8 cellular contexts compared by ENCODE assay signal in the genomic region with DNA sequence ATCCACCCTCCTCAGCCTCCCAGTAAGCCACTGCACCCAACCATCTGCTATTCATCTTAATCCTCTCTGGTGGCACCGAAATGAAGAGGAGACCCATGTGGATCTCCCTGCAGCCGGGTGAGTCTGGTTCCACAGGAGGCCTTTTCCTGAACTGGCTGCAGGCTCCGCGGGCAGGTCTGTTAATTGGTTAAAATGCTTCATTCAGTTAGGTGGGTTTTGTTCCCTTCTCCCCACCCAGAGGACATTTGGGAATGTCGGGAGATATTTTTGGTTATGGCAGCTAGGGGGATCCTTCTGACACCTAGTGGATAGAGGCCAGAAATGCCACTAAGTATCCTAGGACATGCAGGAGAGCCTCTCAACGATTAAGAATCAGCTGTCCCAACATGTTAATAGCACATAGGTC. TPM values are rescaled to one million over a fixed set of nuclear protein-coding genes. Genes with fewer than 3 reads are reported as not detected.
DNase-seq lines count a peak whose midpoint lies in the region; ATAC-seq and TF ChIP-seq lines count a peak whose summit lies in the region.

No MANE protein-coding gene starts in this region.

- H3K79me1 ChIP-seq in H9 (ENCODE audit: insufficient read depth, low read depth, low read length, poor library complexity, severe bottlenecking) = peaks cover 8% of the 10 kb centered on the region

- H3K9me3 Mint-ChIP-seq in H9 = no peaks in the 10 kb centered on the region

- no peak overlapping the region for H2BK15ac ChIP-seq in H9 (ENCODE audit: low read depth, low read length)

- DNase-seq in Ammon's horn (ENCODE audit: low spot score) (peak; percentile 45), H9 (no peak), PC-3 (peak; percentile 50), fibroblast of gingiva (ENCODE audit: low read depth) (peak; percentile 33)

- peak overlapping the region; percentile 74 to 88 (median 82); a peak in 3 of 7 replicates for H3K27ac Mint-ChIP-seq in H9

- H3F3A ChIP-seq in PC-3 (ENCODE audit: low read length, unreplicated experiment) = no peaks in the 10 kb centered on the region

- H3K27me3 Mint-ChIP-seq in H9 (ENCODE audit: low read depth) = no peaks in the 10 kb centered on the region

- no CpG with 5 or more reads among the region's 6 CpGs for WGBS in H9 (ENCODE audit: extremely low coverage, insufficient read length, low lambda C conversion rate)

- no peak overlapping the region for H3T11ph ChIP-seq in H9 (ENCODE audit: low read length)

- no peak overlapping the region for H2AK5ac ChIP-seq in H9 (ENCODE audit: insufficient read length, low read length)

- H3K4ac ChIP-seq in H9 (ENCODE audit: low read depth, low read length) = no peak overlapping the region

- H3K56ac ChIP-seq in H9 (ENCODE audit: insufficient read length, low read depth, low read length) = no peak overlapping the region

- H3K4me1 ChIP-seq in H9 (ENCODE audit: insufficient read depth, low read length) (no peaks in the 10 kb centered on the region), PC-3 (ENCODE audit: insufficient read depth, low read length) (no peaks in the 10 kb centered on the region), parathyroid adenoma (no peaks in the 10 kb centered on the region)

- H3K4me2 ChIP-seq in H9 (ENCODE audit: insufficient read depth, insufficient read length, low read length) (no peak overlapping the region), PC-3 (ENCODE audit: low read length) (no peak overlapping the region), parathyroid adenoma (ENCODE audit: low read length) (no peak overlapping the region)

- H2BK12ac ChIP-seq in H9 (ENCODE audit: insufficient read length, low read depth, low read length) = no peak overlapping the region

- H3K23ac ChIP-seq in H9 (ENCODE audit: insufficient read length, low read depth, low read length) = no peak overlapping the region

- no peaks in the 10 kb centered on the region for H3K9me2 ChIP-seq in PC-3 (replicated peaks; ENCODE audit: low read length)

- H3K9me3 ChIP-seq in H9 (ENCODE audit: control insufficient read depth, low read depth, low read length) (no peaks in the 10 kb centered on the region), PC-3 (ENCODE audit: low read length) (no peaks in the 10 kb centered on the region), parathyroid adenoma (ENCODE audit: control insufficient read depth, low read length) (no peaks in the 10 kb centered on the region)

- no peak overlapping the region for H2BK5ac ChIP-seq in H9 (ENCODE audit: insufficient read length, low read length)

- H3K4me1 Mint-ChIP-seq in H9 = peaks cover 11 to 18% of the 10 kb centered on the region in 2 experiments

- ATAC-seq in PC-3 (peak; percentile 57; the same call in 1 of the 2 replicates), HG02642 (IDR thresholded peaks at IDR 0.05; ENCODE audit: poor library complexity, unreplicated experiment) (no peak), GM21529 (IDR thresholded peaks at IDR 0.05; ENCODE audit: unreplicated experiment) (no peak), GM19328 (IDR thresholded peaks at IDR 0.05; ENCODE audit: unreplicated experiment) (no peak)

- H3K23me2 ChIP-seq in H9 (ENCODE audit: insufficient read length, low read depth, low read length, poor library complexity, severe bottlenecking) = no peaks in the 10 kb centered on the region

- H2BK120ac ChIP-seq in H9 (ENCODE audit: low read depth, low read length, poor library complexity, severe bottlenecking) = no peak overlapping the region

- BruUV-seq in PC-3 (replicated peaks; lab: Mats Ljungman, UMichigan) = no TSS peak

- peak; percentile 72 for TF ChIP-seq CTCF in H9 (conservative IDR thresholded peaks at IDR 0.05)
- TF ChIP-seq CTCF in PC-3 (conservative IDR thresholded peaks at IDR 0.05; ENCODE audit: low read depth, low read length) = peak; percentile 60
- TF ChIP-seq CTCF in parathyroid adenoma (IDR thresholded peaks at IDR 0.05) = peak; percentile 70

- H3K14ac ChIP-seq in H9 (ENCODE audit: insufficient read depth, low read length) = no peak overlapping the region

- H4K20me1 ChIP-seq in H9 (ENCODE audit: control insufficient read depth, insufficient read depth, insufficient read length) = peaks cover 3% of the 10 kb centered on the region
- no peaks in the 10 kb centered on the region for H4K20me1 ChIP-seq in PC-3 (ENCODE audit: low read length)

- H3K36me3 ChIP-seq in PC-3 (ENCODE audit: low read depth, low read length) = no peaks in the 10 kb centered on the region
- H3K36me3 ChIP-seq in parathyroid adenoma (ENCODE audit: control insufficient read depth, insufficient read depth, low read length) = no peaks in the 10 kb centered on the region

- H3K18ac ChIP-seq in H9 (ENCODE audit: insufficient read length, low read depth, low read length) = no peak overlapping the region

- no peaks in the 10 kb centered on the region for H3K27me3 ChIP-seq in H9 (ENCODE audit: insufficient read depth, low read length)
- H3K27me3 ChIP-seq in PC-3 (ENCODE audit: low read length) = no peaks in the 10 kb centered on the region
- no peaks in the 10 kb centered on the region for H3K27me3 ChIP-seq in parathyroid adenoma (ENCODE audit: control insufficient read depth, insufficient read depth, low read length)

- H3K79me2 ChIP-seq in H9 (ENCODE audit: insufficient read depth, low read length) = peaks cover 2% of the 10 kb centered on the region; the same call in 1 of the 2 replicates
- no peaks in the 10 kb centered on the region for H3K79me2 ChIP-seq in PC-3 (ENCODE audit: low read length)
- H3K79me2 ChIP-seq in parathyroid adenoma = no peaks in the 10 kb centered on the region

- H3K27ac ChIP-seq in H9 (ENCODE audit: insufficient read length, low read depth, low read length) (no peak overlapping the region), PC-3 (ENCODE audit: low read length) (no peak overlapping the region), parathyroid adenoma (no peak overlapping the region)

- no peak overlapping the region for H3K4me3 ChIP-seq in PC-3 (ENCODE audit: low read length)
- H3K4me3 ChIP-seq in parathyroid adenoma (ENCODE audit: low read depth, low read length) = no peak overlapping the region

- CTCF ChIA-PET in PC-3 (lab: Charles Lee) = interaction anchor here (1.0 kb wide), 1 partner anchor 29 kb away, joined by 5 read pairs; no protein-coding TSS in a partner anchor

- H4K8ac ChIP-seq in H9 (replicated peaks; ENCODE audit: insufficient read length, low read depth, low read length) = no peak overlapping the region

- intact Hi-C loops in PC-3 (cut with micrococcal nuclease) = no loop called here

- H3K9ac ChIP-seq in H9 (ENCODE audit: extremely low read depth, insufficient read length, low read length) (no peak overlapping the region), PC-3 (ENCODE audit: low read length) (no peak overlapping the region), parathyroid adenoma (no peak overlapping the region)

- no peak overlapping the region; a peak in 1 of 5 replicates for H3K4me3 Mint-ChIP-seq in H9

- H2BK20ac ChIP-seq in H9 (ENCODE audit: low read depth, low read length, poor library complexity, severe bottlenecking) = no peak overlapping the region

- POLR2A ChIA-PET in PC-3 (lab: Charles Lee; ENCODE audit: unreplicated experiment) = no interaction called here

- no peak overlapping the region for H4K5ac ChIP-seq in H9 (ENCODE audit: insufficient read length, low read depth, low read length)

- H2AFZ ChIP-seq in H9 (ENCODE audit: low read length) = no peak overlapping the region
- H2AFZ ChIP-seq in PC-3 (ENCODE audit: low read length) = peak overlapping the region; percentile 76; the same call in 1 of the 2 replicates
- peak overlapping the region; percentile 68 for H2AFZ ChIP-seq in parathyroid adenoma

- H4K91ac ChIP-seq in H9 (ENCODE audit: insufficient read length, low read depth, low read length) = no peak overlapping the region

- H3K36me3 Mint-ChIP-seq in H9 (ENCODE audit: insufficient read depth in 1 of 3, low read depth in 3 of 3) = peaks cover 57 to 80% (median 77%) of the 10 kb centered on the region in 3 experiments

RNA-seq across cellular contexts. Expression of a gene that starts 16.7 kb away (rescaled TPM):
- not detected in 2 replicates for total RNA-seq in H9 (2021)
- total RNA-seq in PC-3 (2014; rRNA removed) = not detected in 2 replicates

RNA-seq across cellular contexts. Expression of a gene that starts 48.9 kb away (rescaled TPM):
- total RNA-seq in H9 (2021) (not detected in 2 replicates), PC-3 (2014; rRNA removed) (not detected in 2 replicates)

RNA-seq across cellular contexts. Expression of a gene that starts 50.1 kb away (rescaled TPM):
- total RNA-seq in H9 (2021) = 107 TPM in 2 replicates
- 0.22 and 1.3 TPM in 2 replicates for total RNA-seq in PC-3 (2014; rRNA removed)

Comparison
In these comparisons a context has a peak if more than half of its experiments do, and no peak if none do; other contexts are left out.
1. RNA of a gene that starts 50.1 kb away (total RNA-seq): 107 TPM in H9; 0.22 to 1.3 TPM in PC-3; every median in the first group is over 10 times any median in the second.
2. Peak in every context shown above with its lines, with median percentiles within 50 percentile points of each other: CTCF ChIP-seq.